In genomic region chr14:24080888-24081738, GRCh38 we compare ENCODE assay signal across 8 cellular contexts. TPM values are rescaled to one million over a fixed set of nuclear protein-coding genes. Genes with fewer than 3 reads are reported as not detected.
DNase-seq lines count a peak whose midpoint lies in the region; ATAC-seq, FAIRE-seq and TF ChIP-seq lines count a peak whose summit lies in the region.

No MANE protein-coding gene starts in this region.

- H3K79me2 ChIP-seq in astrocyte (ENCODE audit: insufficient read depth, low read length) = no peaks in the 10 kb centered on the region

- H3K9me3 Mint-ChIP-seq in astrocyte (ENCODE audit: unreplicated experiment) = no peaks in the 10 kb centered on the region

- H2AFZ ChIP-seq in astrocyte (ENCODE audit: low read depth, low read length) = peak overlapping the region; percentile 86

- no peak overlapping the region for H3K27ac ChIP-seq in astrocyte (ENCODE audit: low read depth, low read length)
- H3K27ac ChIP-seq in iPS-18a (ENCODE audit: low read length) = no peak overlapping the region

- no peaks in the 10 kb centered on the region for H3K36me3 Mint-ChIP-seq in astrocyte (ENCODE audit: low read depth, unreplicated experiment)

- H3K27me3 Mint-ChIP-seq in astrocyte (ENCODE audit: low read depth, unreplicated experiment) = peaks cover 78% of the 10 kb centered on the region

- H3K9ac ChIP-seq in astrocyte (ENCODE audit: low read length) (peak overlapping the region; percentile 57), iPS-18a (ENCODE audit: low read length) (peak overlapping the region; percentile 47), skeletal muscle satellite cell (ENCODE audit: low read depth, low read length) (peak overlapping the region; percentile 43)

- TF ChIP-seq CTCF in astrocyte (IDR thresholded peaks at IDR 0.05; ENCODE audit: insufficient read depth, low read depth, low read length) = no peak

- H3K9me3 ChIP-seq in astrocyte (ENCODE audit: insufficient read depth, low read depth, low read length) = no peaks in the 10 kb centered on the region
- H3K9me3 ChIP-seq in iPS-18a (ENCODE audit: control insufficient read depth, low read depth, low read length) = no peaks in the 10 kb centered on the region
- H3K9me3 ChIP-seq in skeletal muscle satellite cell (replicated peaks; ENCODE audit: low read length) = no peaks in the 10 kb centered on the region

- DNase-seq in Kasumi-1 (lab: John Stamatoyannopoulos, UW) (peak; percentile 6 to 33), T-helper 1 cell (peak; percentile 41 to 80 (median 43)), astrocyte (ENCODE audit: low read depth) (peak; percentile 8), NCI-H1048 (lab: John Stamatoyannopoulos, UW) (no peak)

- peak overlapping the region; percentile 60 for H3K4me3 ChIP-seq in astrocyte (ENCODE audit: insufficient read depth, low read depth, low read length)
- peak overlapping the region; percentile 70 for H3K4me3 ChIP-seq in iPS-18a (ENCODE audit: low read length)
- H3K4me3 ChIP-seq in skeletal muscle satellite cell (ENCODE audit: low read length) = peak overlapping the region; percentile 77

- H3K27me3 ChIP-seq in astrocyte (ENCODE audit: insufficient read depth, low read length) (peaks cover 35% of the 10 kb centered on the region), iPS-18a (ENCODE audit: control insufficient read depth, insufficient read depth, low read length) (peaks cover 22% of the 10 kb centered on the region), skeletal muscle satellite cell (ENCODE audit: control insufficient read depth, insufficient read depth, low read length) (peaks cover 76% of the 10 kb centered on the region)

- H3K4me2 ChIP-seq in astrocyte (ENCODE audit: low read length) (peak overlapping the region; percentile 98), skeletal muscle satellite cell (ENCODE audit: low read length) (peak overlapping the region; percentile 98)

- H3K36me3 ChIP-seq in astrocyte (ENCODE audit: insufficient read depth, low read length) = no peaks in the 10 kb centered on the region
- H3K36me3 ChIP-seq in iPS-18a (ENCODE audit: control insufficient read depth, low read depth, low read length) = no peaks in the 10 kb centered on the region
- H3K36me3 ChIP-seq in skeletal muscle satellite cell (ENCODE audit: insufficient read depth, low read length) = no peaks in the 10 kb centered on the region

- peak overlapping the region; percentile 76 for H3K4me3 Mint-ChIP-seq in astrocyte (ENCODE audit: unreplicated experiment)

- peak; percentile 83 for ATAC-seq in GM21825 (IDR thresholded peaks at IDR 0.05; ENCODE audit: unreplicated experiment)

- H3K4me1 ChIP-seq in astrocyte (ENCODE audit: insufficient read depth, low read length) = peaks cover 10% of the 10 kb centered on the region
- peaks cover 16% of the 10 kb centered on the region for H3K4me1 ChIP-seq in iPS-18a (ENCODE audit: control insufficient read depth, low read depth, low read length)
- H3K4me1 ChIP-seq in skeletal muscle satellite cell (ENCODE audit: control insufficient read depth, insufficient read depth, low read length) = peaks cover 9% of the 10 kb centered on the region

- no peaks in the 10 kb centered on the region for H3K4me1 Mint-ChIP-seq in astrocyte (ENCODE audit: low read depth, unreplicated experiment)

- no peaks in the 10 kb centered on the region for H4K20me1 ChIP-seq in astrocyte (ENCODE audit: insufficient read depth, low read length)

- H3K27ac Mint-ChIP-seq in astrocyte (ENCODE audit: unreplicated experiment) = no peak overlapping the region

- FAIRE-seq in G401.6 (lab: Jason Lieb, UNC) (peak; percentile 3), astrocyte (lab: Jason Lieb, UNC) (no peak)

RNA-seq across cellular contexts. Expression of gene CPNE6, which starts 9.8 kb away (rescaled TPM):
- total RNA-seq in astrocyte = not detected in 2 replicates
- total RNA-seq in skeletal muscle satellite cell (2012; rRNA removed) = not detected in 2 replicates

RNA-seq across cellular contexts. Expression of gene PCK2, which starts 13.0 kb away (rescaled TPM):
- total RNA-seq in astrocyte = 73.8 and 101 TPM in 2 replicates
- 11.6 and 18.8 TPM in 2 replicates for total RNA-seq in skeletal muscle satellite cell (2012; rRNA removed)

RNA-seq across cellular contexts. Expression of gene CARMIL3, which starts 29.3 kb away (rescaled TPM):
- total RNA-seq in astrocyte = 0.34 and 0.38 TPM in 2 replicates
- under 0.01 TPM in 1 of 2 replicates, not detected in the other for total RNA-seq in skeletal muscle satellite cell (2012; rRNA removed)

RNA-seq across cellular contexts. Expression of gene DCAF11, which starts 33.5 kb away (rescaled TPM):
- 26.9 and 27.1 TPM in 2 replicates for total RNA-seq in astrocyte
- 31.7 and 37.3 TPM in 2 replicates for total RNA-seq in skeletal muscle satellite cell (2012; rRNA removed)

RNA-seq across cellular contexts. Expression of gene NRL, which starts 33.6 kb away (rescaled TPM):
- total RNA-seq in astrocyte = 0.48 and 0.70 TPM in 2 replicates
- 0.44 and 0.51 TPM in 2 replicates for total RNA-seq in skeletal muscle satellite cell (2012; rRNA removed)
